In the genomic region with DNA sequence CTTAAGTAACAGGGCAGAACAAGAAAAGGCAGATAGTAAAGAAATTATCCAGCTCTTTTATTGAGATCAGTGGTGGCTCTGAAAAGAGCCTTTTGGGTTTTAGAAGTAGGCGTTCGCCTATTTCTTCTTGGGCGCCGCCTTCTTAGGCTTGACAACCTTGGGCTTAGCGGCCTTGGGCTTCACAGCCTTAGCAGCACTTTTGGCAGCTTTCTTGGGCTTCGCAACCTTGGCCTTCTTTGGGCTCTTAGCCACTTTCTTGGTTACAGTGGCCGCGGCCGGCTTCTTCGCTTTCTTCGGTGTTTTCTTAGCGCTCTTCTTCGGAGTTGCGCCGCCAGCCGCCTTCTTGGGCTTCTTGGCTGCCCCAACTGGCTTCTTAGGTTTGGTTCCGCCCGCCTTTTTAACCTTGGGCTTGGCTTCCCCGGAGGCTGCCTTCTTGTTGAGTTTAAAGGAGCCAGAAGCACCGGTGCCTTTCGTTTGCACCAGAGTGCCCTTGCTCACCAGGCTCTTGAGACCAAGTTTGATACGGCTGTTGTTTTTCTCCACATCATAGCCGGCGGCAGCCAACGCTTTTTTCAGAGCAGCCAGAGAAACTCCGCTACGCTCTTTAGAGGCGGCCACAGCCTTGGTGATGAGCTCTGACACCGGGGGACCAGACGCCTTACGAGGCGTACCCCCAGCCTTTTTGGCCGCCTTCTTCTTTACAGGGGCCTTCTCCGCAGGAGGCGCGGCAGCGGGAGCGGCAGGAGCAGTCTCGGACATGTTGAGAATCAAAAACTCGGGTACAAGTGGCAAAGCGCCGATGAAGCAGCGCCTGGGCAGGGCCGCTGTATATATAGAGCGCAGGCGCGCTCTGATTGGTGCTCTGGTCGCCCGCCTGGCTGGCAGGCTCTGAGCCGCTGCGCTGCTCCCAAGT, we compare ENCODE assay signal across 1 cellular context.
A peak's percentile ranks its signal among the peaks of the same experiment; 100 is the strongest.
TF ChIP-seq lines count a peak whose summit lies in the region.

No MANE protein-coding gene starts in this region.

TF ChIP-seq in HCT116, 20 proteins besides CTCF, POLR2A, EP300 and RAD21 (continued from another document):
- TF ChIP-seq, protein P1, sequence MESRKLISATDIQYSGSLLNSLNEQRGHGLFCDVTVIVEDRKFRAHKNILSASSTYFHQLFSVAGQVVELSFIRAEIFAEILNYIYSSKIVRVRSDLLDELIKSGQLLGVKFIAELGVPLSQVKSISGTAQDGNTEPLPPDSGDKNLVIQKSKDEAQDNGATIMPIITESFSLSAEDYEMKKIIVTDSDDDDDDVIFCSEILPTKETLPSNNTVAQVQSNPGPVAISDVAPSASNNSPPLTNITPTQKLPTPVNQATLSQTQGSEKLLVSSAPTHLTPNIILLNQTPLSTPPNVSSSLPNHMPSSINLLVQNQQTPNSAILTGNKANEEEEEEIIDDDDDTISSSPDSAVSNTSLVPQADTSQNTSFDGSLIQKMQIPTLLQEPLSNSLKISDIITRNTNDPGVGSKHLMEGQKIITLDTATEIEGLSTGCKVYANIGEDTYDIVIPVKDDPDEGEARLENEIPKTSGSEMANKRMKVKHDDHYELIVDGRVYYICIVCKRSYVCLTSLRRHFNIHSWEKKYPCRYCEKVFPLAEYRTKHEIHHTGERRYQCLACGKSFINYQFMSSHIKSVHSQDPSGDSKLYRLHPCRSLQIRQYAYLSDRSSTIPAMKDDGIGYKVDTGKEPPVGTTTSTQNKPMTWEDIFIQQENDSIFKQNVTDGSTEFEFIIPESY (IDR thresholded peaks at IDR 0.05; ENCODE audit: extremely low read depth, insufficient replicate concordance, low read length), result peak; percentile 87
- TF ChIP-seq CEBPB (IDR thresholded peaks at IDR 0.05; ENCODE audit: low read depth), result peak; percentile 62
- TF ChIP-seq YY1 (IDR thresholded peaks at IDR 0.05; ENCODE audit: extremely low read depth, insufficient replicate concordance, low read depth, low read length), result peak; percentile 75
- no peak for TF ChIP-seq ZNF274 (IDR thresholded peaks at IDR 0.05; ENCODE audit: low read depth, low read length)
- TF ChIP-seq, protein P2, sequence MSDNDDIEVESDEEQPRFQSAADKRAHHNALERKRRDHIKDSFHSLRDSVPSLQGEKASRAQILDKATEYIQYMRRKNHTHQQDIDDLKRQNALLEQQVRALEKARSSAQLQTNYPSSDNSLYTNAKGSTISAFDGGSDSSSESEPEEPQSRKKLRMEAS (IDR thresholded peaks at IDR 0.05), result peak; percentile 36; the same call in 1 of the 2 replicates
- no peak for TF ChIP-seq EZH2 (IDR thresholded peaks at IDR 0.05)
- TF ChIP-seq ZFX (IDR thresholded peaks at IDR 0.05), result no peak; the same call in 1 of the 2 replicates
- TF ChIP-seq ELF1 (IDR thresholded peaks at IDR 0.05; ENCODE audit: borderline replicate concordance, low read depth), result no peak
- TF ChIP-seq SP1 (IDR thresholded peaks at IDR 0.05; ENCODE audit: low read depth), result peak; percentile 81
- peak; percentile 55 for TF ChIP-seq CBX3 (IDR thresholded peaks at IDR 0.05; ENCODE audit: low read depth)
- no peak for TF ChIP-seq EZH2phosphoT487 (IDR thresholded peaks at IDR 0.05; ENCODE audit: borderline replicate concordance)
- TF ChIP-seq EGR1 (IDR thresholded peaks at IDR 0.05; ENCODE audit: low read depth), result no peak
- TF ChIP-seq POLR2AphosphoS5 (IDR thresholded peaks at IDR 0.05; ENCODE audit: low read depth, low read length), result peak; percentile 88
- peak; percentile 16; the same call in 1 of the 2 replicates for TF ChIP-seq SRF (IDR thresholded peaks at IDR 0.05; ENCODE audit: low read depth)
- no peak; the same call in 1 of the 2 replicates for TF ChIP-seq FOSL1 (IDR thresholded peaks at IDR 0.05; ENCODE audit: low read depth)
- TF ChIP-seq, protein P3, sequence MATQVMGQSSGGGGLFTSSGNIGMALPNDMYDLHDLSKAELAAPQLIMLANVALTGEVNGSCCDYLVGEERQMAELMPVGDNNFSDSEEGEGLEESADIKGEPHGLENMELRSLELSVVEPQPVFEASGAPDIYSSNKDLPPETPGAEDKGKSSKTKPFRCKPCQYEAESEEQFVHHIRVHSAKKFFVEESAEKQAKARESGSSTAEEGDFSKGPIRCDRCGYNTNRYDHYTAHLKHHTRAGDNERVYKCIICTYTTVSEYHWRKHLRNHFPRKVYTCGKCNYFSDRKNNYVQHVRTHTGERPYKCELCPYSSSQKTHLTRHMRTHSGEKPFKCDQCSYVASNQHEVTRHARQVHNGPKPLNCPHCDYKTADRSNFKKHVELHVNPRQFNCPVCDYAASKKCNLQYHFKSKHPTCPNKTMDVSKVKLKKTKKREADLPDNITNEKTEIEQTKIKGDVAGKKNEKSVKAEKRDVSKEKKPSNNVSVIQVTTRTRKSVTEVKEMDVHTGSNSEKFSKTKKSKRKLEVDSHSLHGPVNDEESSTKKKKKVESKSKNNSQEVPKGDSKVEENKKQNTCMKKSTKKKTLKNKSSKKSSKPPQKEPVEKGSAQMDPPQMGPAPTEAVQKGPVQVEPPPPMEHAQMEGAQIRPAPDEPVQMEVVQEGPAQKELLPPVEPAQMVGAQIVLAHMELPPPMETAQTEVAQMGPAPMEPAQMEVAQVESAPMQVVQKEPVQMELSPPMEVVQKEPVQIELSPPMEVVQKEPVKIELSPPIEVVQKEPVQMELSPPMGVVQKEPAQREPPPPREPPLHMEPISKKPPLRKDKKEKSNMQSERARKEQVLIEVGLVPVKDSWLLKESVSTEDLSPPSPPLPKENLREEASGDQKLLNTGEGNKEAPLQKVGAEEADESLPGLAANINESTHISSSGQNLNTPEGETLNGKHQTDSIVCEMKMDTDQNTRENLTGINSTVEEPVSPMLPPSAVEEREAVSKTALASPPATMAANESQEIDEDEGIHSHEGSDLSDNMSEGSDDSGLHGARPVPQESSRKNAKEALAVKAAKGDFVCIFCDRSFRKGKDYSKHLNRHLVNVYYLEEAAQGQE (IDR thresholded peaks at IDR 0.05; ENCODE audit: low read depth), result no peak
- peak; percentile 48 for TF ChIP-seq JUND (IDR thresholded peaks at IDR 0.05)
- no peak for TF ChIP-seq TCF7L2 (IDR thresholded peaks at IDR 0.05; ENCODE audit: borderline replicate concordance, extremely low read depth, insufficient read depth, insufficient read length)
TF ChIP-seq in HCT116: peak in this region for 10.
